Comparison of ENCODE assay signal across 1 cellular context in genomic region chr1:149925751-149926150, GRCh38.
TF ChIP-seq lines count a peak whose summit lies in the region.

No MANE protein-coding gene starts in this region.

TF ChIP-seq in H1, 55 proteins besides CTCF, POLR2A, EP300 and RAD21:
- TF ChIP-seq TCF12 (IDR thresholded peaks at IDR 0.05; ENCODE audit: low read depth, low read length): no peak
- no peak for TF ChIP-seq KDM5A (IDR thresholded peaks at IDR 0.05; ENCODE audit: low read length)
- TF ChIP-seq ATF3 (IDR thresholded peaks at IDR 0.05; ENCODE audit: insufficient read depth, low read depth, low read length): no peak
- TF ChIP-seq RXRA (IDR thresholded peaks at IDR 0.05; ENCODE audit: insufficient read depth, low read depth, low read length): no peak
- no peak for TF ChIP-seq SRF (IDR thresholded peaks at IDR 0.05; ENCODE audit: low read depth, low read length)
- no peak for TF ChIP-seq SUZ12 (IDR thresholded peaks at IDR 0.05; ENCODE audit: low read length)
- no peak for TF ChIP-seq NRF1 (IDR thresholded peaks at IDR 0.05; ENCODE audit: low read depth, low read length)
- no peak for TF ChIP-seq JUN (IDR thresholded peaks at IDR 0.05; ENCODE audit: low read depth, low read length)
- TF ChIP-seq CHD7 (IDR thresholded peaks at IDR 0.05; ENCODE audit: insufficient replicate concordance, low read length): no peak
- TF ChIP-seq EGR1 (IDR thresholded peaks at IDR 0.05; ENCODE audit: borderline replicate concordance, low read depth, low read length): no peak
- TF ChIP-seq KDM1A (IDR thresholded peaks at IDR 0.05; ENCODE audit: borderline replicate concordance, low read length): no peak
